ENCODE assay signal across 31 cellular contexts in genomic region chr11:11850668-11851067, GRCh38. TPM values are rescaled to one million over a fixed set of nuclear protein-coding genes. Genes with fewer than 3 reads are reported as not detected.
DNase-seq lines count a peak whose midpoint lies in the region; ATAC-seq, FAIRE-seq and TF ChIP-seq lines count a peak whose summit lies in the region.
"Had no signal": no experiment of that assay in that cellular context is flagged by ENCODE, and none has a peak within 500 bp of the region (broad histone marks: within the 10 kb centered on the region; RNA-seq: fewer than 3 reads in every experiment).

No MANE protein-coding gene starts in this region.

- peaks cover 71% of the 10 kb centered on the region for H3K4me1 Mint-ChIP-seq in activated T-cell treated with anti-CD3 and anti-CD28 coated beads, Interleukin-2, amount 50 U/mL, for 24 hours (ENCODE audit: low read depth)
- H3K4me1 Mint-ChIP-seq in astrocyte (ENCODE audit: low read depth, unreplicated experiment), result peaks cover 44% of the 10 kb centered on the region
- H3K4me1 Mint-ChIP-seq in natural killer cell treated with Interleukin-12 subunit alpha and Interleukin-12 subunit beta and Interleukin-15 and Interleukin-18, amount 100 ng/mL, for 72 hours (ENCODE audit: low read depth in 2 of 2), result peaks cover 42 to 59% of the 10 kb centered on the region in 2 donors
- peaks cover 64 to 69% (median 65%) of the 10 kb centered on the region in 3 donors for H3K4me1 Mint-ChIP-seq in CD8-positive, alpha-beta memory T cell

- no peaks in the 10 kb centered on the region for H3K4me1 ChIP-seq in astrocyte (ENCODE audit: insufficient read depth, low read length)
- peaks cover 74% of the 10 kb centered on the region for H3K4me1 ChIP-seq in CD8-positive, alpha-beta memory T cell (ENCODE audit: insufficient read depth, low read length)

- H3K27me3 Mint-ChIP-seq in activated T-cell treated with anti-CD3 and anti-CD28 coated beads, Interleukin-2, amount 50 U/mL, for 24 hours, result no peaks in the 10 kb centered on the region
- H3K27me3 Mint-ChIP-seq in astrocyte (ENCODE audit: low read depth, unreplicated experiment), result no peaks in the 10 kb centered on the region
- H3K27me3 Mint-ChIP-seq in natural killer cell treated with Interleukin-12 subunit alpha and Interleukin-12 subunit beta and Interleukin-15 and Interleukin-18, amount 100 ng/mL, for 72 hours, result no peaks in the 10 kb centered on the region
- no peaks in the 10 kb centered on the region for H3K27me3 Mint-ChIP-seq in CD8-positive, alpha-beta memory T cell
- H3K27me3 Mint-ChIP-seq: activated B cell treated with CpG ODN at 0.5 μM for 24 hours; CD4-positive, alpha-beta memory T cell; central memory CD8-positive, alpha-beta T cell; IgD-negative memory B cell had no signal

- no peak overlapping the region for H3K4me3 Mint-ChIP-seq in activated T-cell treated with anti-CD3 and anti-CD28 coated beads, Interleukin-2, amount 50 U/mL, for 24 hours
- no peak overlapping the region for H3K4me3 Mint-ChIP-seq in astrocyte (ENCODE audit: unreplicated experiment)
- H3K4me3 Mint-ChIP-seq in natural killer cell treated with Interleukin-12 subunit alpha and Interleukin-12 subunit beta and Interleukin-15 and Interleukin-18, amount 100 ng/mL, for 72 hours, result peak overlapping the region; percentile 1
- peak overlapping the region in 1 of 7 donors; percentile 25 for H3K4me3 Mint-ChIP-seq in CD8-positive, alpha-beta memory T cell
- H3K4me3 Mint-ChIP-seq: activated B cell treated with CpG ODN at 0.5 μM for 24 hours; activated T-helper 1 cell treated with anti-CD3 and anti-CD28 coated beads, Interleukin-12 subunit alpha, Interleukin-12 subunit beta, Interleukin-2, Interleukin-4 antibody, amounts not matched to agents 30 ng/mL and 10 ng/mL and 1 ng/mL, durations not matched to agents 14 hours and 24 hours and 36 hours; central memory CD8-positive, alpha-beta T cell; IgD-negative memory B cell; neural crest cell had no signal

- H4K20me1 ChIP-seq in astrocyte (ENCODE audit: insufficient read depth, low read length), result peaks cover 86% of the 10 kb centered on the region

- no peak overlapping the region for H3K9ac ChIP-seq in astrocyte (ENCODE audit: low read length)

- H3K4me2 ChIP-seq in astrocyte (ENCODE audit: low read length), result no peak overlapping the region
- H3K4me2 ChIP-seq: PC-9 had no signal

- no peak overlapping the region for H3K4me3 ChIP-seq in astrocyte (ENCODE audit: insufficient read depth, low read depth, low read length)
- no peak overlapping the region for H3K4me3 ChIP-seq in CD8-positive, alpha-beta memory T cell (ENCODE audit: low read length)
- H3K4me3 ChIP-seq: ascending aorta, GM23248, pancreas, PC-9, testis had no signal

- no peak for DNase-seq in activated T-cell treated with anti-CD3 and anti-CD28 coated beads, Interleukin-2, amount 50 U/mL, for 24 hours
- DNase-seq in activated T-cell treated with anti-CD3 and anti-CD28 coated beads, Interleukin-2, amount 50 U/mL, for 1 hour, result no peak
- DNase-seq in GM12891 (ENCODE audit: insufficient read length, low spot score) (no peak), astrocyte (ENCODE audit: low read depth) (no peak), HuH-7.5 (ENCODE audit: low spot score) (no peak)
- no peak for DNase-seq in natural killer cell treated with Interleukin-12 subunit alpha and Interleukin-12 subunit beta and Interleukin-15 and Interleukin-18, amount 100 ng/mL, for 72 hours (ENCODE audit: low spot score)
- no peak for DNase-seq in CD8-positive, alpha-beta memory T cell
- DNase-seq: 8988T; activated B cell treated with CpG ODN at 0.5 μM for 24 hours; activated CD4-positive, alpha-beta T cell treated with anti-CD3 and anti-CD28 coated beads, Interleukin-2, amount 50 U/mL, for 1 hour; CD4-positive, alpha-beta memory T cell; DMS 273 treated with DMSO at 0.1 percent for 48 hours; EL; kidney; NCI-H1092 treated with DMSO at 0.1 percent for 48 hours; NCI-H187 treated with DMSO at 0.1 percent for 48 hours; NCI-H2171 treated with DMSO at 0.1 percent for 48 hours; NCI-H510A treated with DMSO at 0.1 percent for 48 hours; pancreas; PC-9; SHP77; stimulated activated naive CD4-positive, alpha-beta T cell; testis had no signal

- POLR2A ChIA-PET in CD8-positive, alpha-beta memory T cell (lab: Charles Lee), result no interaction called here

- ATAC-seq in natural killer cell treated with Interleukin-12 subunit alpha and Interleukin-12 subunit beta and Interleukin-15 and Interleukin-18, amount 100 ng/mL, for 72 hours, result no peak
- ATAC-seq in HG02571 (IDR thresholded peaks at IDR 0.05; ENCODE audit: unreplicated experiment), result no peak
- ATAC-seq: activated naive CD4-positive, alpha-beta T cell treated with anti-CD3 and anti-CD28 coated beads, Interleukin-2, amount 50 U/mL, for 72 hours; pancreas had no signal

- no peak for TF ChIP-seq POLR2A in GM12891 (IDR thresholded peaks at IDR 0.05; ENCODE audit: low read depth, low read length)

- peaks cover 90% of the 10 kb centered on the region for H3K79me2 ChIP-seq in astrocyte (ENCODE audit: insufficient read depth, low read length)

- no peaks in the 10 kb centered on the region for H3K27me3 ChIP-seq in astrocyte (ENCODE audit: insufficient read depth, low read length)
- no peaks in the 10 kb centered on the region for H3K27me3 ChIP-seq in CD8-positive, alpha-beta memory T cell (ENCODE audit: insufficient read depth, low read length, poor library complexity, severe bottlenecking)
- H3K27me3 ChIP-seq: ascending aorta, pancreas, testis had no signal

- FAIRE-seq in GM12891 (lab: Jason Lieb, UNC) (peak; percentile 26), astrocyte (lab: Jason Lieb, UNC) (no peak)
- FAIRE-seq: kidney, pancreas had no signal

- CTCF ChIA-PET in CD8-positive, alpha-beta memory T cell (lab: Charles Lee), result interaction anchor here (1.7 to 3.0 kb wide), 2 partner anchors 50 to 116 kb away, joined by 4 to 20 read pairs; no protein-coding TSS in a partner anchor

- peak overlapping the region; percentile 11 for H3K27ac Mint-ChIP-seq in activated T-cell treated with anti-CD3 and anti-CD28 coated beads, Interleukin-2, amount 50 U/mL, for 24 hours
- peak overlapping the region; percentile 5 for H3K27ac Mint-ChIP-seq in astrocyte (ENCODE audit: unreplicated experiment)
- peak overlapping the region in 1 of 2 donors; percentile 42 for H3K27ac Mint-ChIP-seq in natural killer cell treated with Interleukin-12 subunit alpha and Interleukin-12 subunit beta and Interleukin-15 and Interleukin-18, amount 100 ng/mL, for 72 hours
- peak overlapping the region in 4 of 8 donors; percentile 3 to 77 (median 40) for H3K27ac Mint-ChIP-seq in CD8-positive, alpha-beta memory T cell
- H3K27ac Mint-ChIP-seq: activated B cell treated with CpG ODN at 0.5 μM for 24 hours; activated naive CD4-positive, alpha-beta T cell treated with anti-CD3 and anti-CD28 coated beads, Interleukin-2, amount 50 U/mL, for 72 hours; IgD-negative memory B cell had no signal

- peaks cover 2% of the 10 kb centered on the region for H3K36me3 Mint-ChIP-seq in activated T-cell treated with anti-CD3 and anti-CD28 coated beads, Interleukin-2, amount 50 U/mL, for 24 hours (ENCODE audit: low read depth)
- no peaks in the 10 kb centered on the region for H3K36me3 Mint-ChIP-seq in astrocyte (ENCODE audit: low read depth, unreplicated experiment)
- H3K36me3 Mint-ChIP-seq in natural killer cell treated with Interleukin-12 subunit alpha and Interleukin-12 subunit beta and Interleukin-15 and Interleukin-18, amount 100 ng/mL, for 72 hours, result no peaks in the 10 kb centered on the region
- peaks cover 0 to 2% (median under 1%) of the 10 kb centered on the region in 3 donors for H3K36me3 Mint-ChIP-seq in CD8-positive, alpha-beta memory T cell
- H3K36me3 Mint-ChIP-seq: activated naive CD4-positive, alpha-beta T cell treated with anti-CD3 and anti-CD28 coated beads, Interleukin-2, amount 50 U/mL, for 72 hours; CD4-positive, alpha-beta memory T cell had no signal

- no peaks in the 10 kb centered on the region for H3K9me3 Mint-ChIP-seq in activated T-cell treated with anti-CD3 and anti-CD28 coated beads, Interleukin-2, amount 50 U/mL, for 24 hours
- H3K9me3 Mint-ChIP-seq in astrocyte (ENCODE audit: unreplicated experiment), result no peaks in the 10 kb centered on the region
- H3K9me3 Mint-ChIP-seq in natural killer cell treated with Interleukin-12 subunit alpha and Interleukin-12 subunit beta and Interleukin-15 and Interleukin-18, amount 100 ng/mL, for 72 hours, result no peaks in the 10 kb centered on the region
- no peaks in the 10 kb centered on the region for H3K9me3 Mint-ChIP-seq in CD8-positive, alpha-beta memory T cell
- H3K9me3 Mint-ChIP-seq: activated B cell treated with CpG ODN at 0.5 μM for 24 hours; activated naive CD4-positive, alpha-beta T cell treated with anti-CD3 and anti-CD28 coated beads, Interleukin-2, amount 50 U/mL, for 72 hours; activated T-helper 1 cell treated with anti-CD3 and anti-CD28 coated beads, Interleukin-12 subunit alpha, Interleukin-12 subunit beta, Interleukin-2, Interleukin-4 antibody, amounts not matched to agents 30 ng/mL and 10 ng/mL and 1 ng/mL, durations not matched to agents 14 hours and 24 hours and 36 hours; CD4-positive, alpha-beta memory T cell; central memory CD8-positive, alpha-beta T cell; IgD-negative memory B cell had no signal

- TF ChIP-seq CTCF in astrocyte (IDR thresholded peaks at IDR 0.05; ENCODE audit: insufficient read depth, low read depth, low read length), result no peak

- H3K36me3 ChIP-seq in astrocyte (ENCODE audit: insufficient read depth, low read length), result no peaks in the 10 kb centered on the region
- no peaks in the 10 kb centered on the region for H3K36me3 ChIP-seq in CD8-positive, alpha-beta memory T cell (ENCODE audit: insufficient read depth, low read length)
- H3K36me3 ChIP-seq: ascending aorta, pancreas had no signal

- H3K27ac ChIP-seq in astrocyte (ENCODE audit: low read depth, low read length), result no peak overlapping the region
- H3K27ac ChIP-seq in CD8-positive, alpha-beta memory T cell (ENCODE audit: low read depth, low read length), result no peak overlapping the region
- H3K27ac ChIP-seq: pancreas, PC-9 had no signal

- no peak overlapping the region for H2AFZ ChIP-seq in astrocyte (ENCODE audit: low read depth, low read length)
- H2AFZ ChIP-seq: GM23248, PC-9 had no signal

- no peaks in the 10 kb centered on the region for H3K9me3 ChIP-seq in astrocyte (ENCODE audit: insufficient read depth, low read depth, low read length)
- no peaks in the 10 kb centered on the region for H3K9me3 ChIP-seq in CD8-positive, alpha-beta memory T cell (ENCODE audit: low read length)
- H3K9me3 ChIP-seq: ascending aorta, pancreas, testis had no signal

TF ChIP-seq in GM12891, 5 proteins besides CTCF, POLR2A, EP300 and RAD21:
- no peak for TF ChIP-seq POU2F2 (IDR thresholded peaks at IDR 0.05; ENCODE audit: low read depth, low read length)
- TF ChIP-seq POLR2AphosphoS5 (IDR thresholded peaks at IDR 0.05; ENCODE audit: low read depth, low read length), result no peak
- no peak for TF ChIP-seq PAX5 (IDR thresholded peaks at IDR 0.05; ENCODE audit: insufficient read depth, low read length, severe bottlenecking)
- TF ChIP-seq SPI1 (IDR thresholded peaks at IDR 0.05; ENCODE audit: low read depth, low read length), result no peak
- TF ChIP-seq TAF1 (IDR thresholded peaks at IDR 0.05; ENCODE audit: low read depth, low read length), result no peak

RNA-seq across cellular contexts. Expression of gene USP47, which starts 8.9 kb away (rescaled TPM):
- polyA plus RNA-seq in GM12891 (2012; ENCODE audit: low read depth, missing spikeins), result 25.3 TPM
- total RNA-seq in astrocyte, result 49.5 and 53.0 TPM in 2 replicates
- total RNA-seq in natural killer cell treated with Interleukin-12 subunit alpha and Interleukin-12 subunit beta and Interleukin-15 and Interleukin-18, amount 100 ng/mL, for 72 hours, result 10 to 100 TPM; 61.7 to 61.8 TPM
- 10 to 100 TPM; 47.0 to 50.2 TPM for total RNA-seq in CD8-positive, alpha-beta memory T cell
- 53.8 TPM for polyA plus RNA-seq in CD8-positive, alpha-beta memory T cell
